17 cellular contexts compared by ENCODE assay signal in genomic region chr6:135902756-135903331, GRCh38. TPM values are rescaled to one million over a fixed set of nuclear protein-coding genes. Genes with fewer than 3 reads are reported as not detected.
DNase-seq lines count a peak whose midpoint lies in the region; ATAC-seq, FAIRE-seq and TF ChIP-seq lines count a peak whose summit lies in the region.
"Had no signal": no experiment of that assay in that cellular context is flagged by ENCODE, and none has a peak within 500 bp of the region (broad histone marks: within the 10 kb centered on the region; RNA-seq: fewer than 3 reads in every experiment).

No MANE protein-coding gene starts in this region.

- peak overlapping the region; percentile 29 to 67 (median 66) for H3K27ac ChIP-seq in gastrocnemius medialis
- H3K27ac ChIP-seq: ascending aorta had no signal

- no peak for DNase-seq in GM12891 (ENCODE audit: insufficient read length, low spot score)
- DNase-seq in cardiac fibroblast (ENCODE audit: low read depth in 2 of 2) = peak; percentile 36 to 49
- no peak for DNase-seq in left ventricle myocardium superior
- DNase-seq in gastrocnemius medialis = no peak
- no peak for DNase-seq in DMS53 (lab: John Stamatoyannopoulos, UW)
- no peak for DNase-seq in NCI-H187 treated with DMSO at 0.1 percent for 48 hours (lab: John Stamatoyannopoulos, UW)
- DNase-seq: effector CD4-positive, alpha-beta T cell; glutamatergic neuron; natural killer cell; NCI-H1105; NCI-H2227 treated with DMSO at 0.1 percent for 48 hours; NK-92 treated with Interleukin-12 subunit alpha and Interleukin-12 subunit beta, amount 100 ng/mL, for 24 hours; stimulated activated naive B cell treated with anti-CD40 and anti-IgM and Interleukin-4, amounts not matched to agents 10 μg/mL and 1 μg/mL and 100 μg/mL, for 72 hours; T1000 had no signal

- no peaks in the 10 kb centered on the region for H3K36me3 ChIP-seq in gastrocnemius medialis
- H3K36me3 ChIP-seq: ascending aorta had no signal

- intact Hi-C loops in left ventricle myocardium superior (cut with micrococcal nuclease) = no loop called here
- intact Hi-C loops in gastrocnemius medialis (cut with DNase I; ENCODE audit: low total_unique reads) = loop anchor here (5.0 kb wide), 1 partner anchor 36 kb away; no protein-coding TSS in a partner anchor

- peaks cover 6 to 12% of the 10 kb centered on the region in 2 donors for H3K4me1 ChIP-seq in gastrocnemius medialis

- ATAC-seq in left ventricle myocardium superior (peak; percentile 38), gastrocnemius medialis (no peak), GM18909 (IDR thresholded peaks at IDR 0.05; ENCODE audit: poor library complexity, unreplicated experiment) (no peak), GM18498 (IDR thresholded peaks at IDR 0.05; ENCODE audit: unreplicated experiment) (no peak)
- ATAC-seq: natural killer cell; stimulated activated naive B cell treated with anti-CD40 and anti-IgM and Interleukin-4, amounts not matched to agents 10 μg/mL and 1 μg/mL and 100 μg/mL, for 72 hours had no signal

- no peaks in the 10 kb centered on the region for H3K9me3 ChIP-seq in gastrocnemius medialis
- H3K9me3 ChIP-seq: ascending aorta had no signal

- TF ChIP-seq POLR2A in GM12891 (IDR thresholded peaks at IDR 0.05; ENCODE audit: low read depth, low read length) = no peak
- TF ChIP-seq POLR2A in gastrocnemius medialis (IDR thresholded peaks at IDR 0.05) = no peak

- H3K4me3 ChIP-seq in cardiac fibroblast (replicated peaks in 1 of 2; ENCODE audit: low read depth in 2 of 2, low read length in 2 of 2) = no peak overlapping the region
- no peak overlapping the region for H3K4me3 ChIP-seq in gastrocnemius medialis
- H3K4me3 ChIP-seq: ascending aorta had no signal

- H3K27me3 ChIP-seq in gastrocnemius medialis = no peaks in the 10 kb centered on the region
- H3K27me3 ChIP-seq: ascending aorta had no signal

- TF ChIP-seq CTCF in cardiac fibroblast (IDR thresholded peaks at IDR 0.05; ENCODE audit: low read depth, low read length) (no peak), gastrocnemius medialis (IDR thresholded peaks at IDR 0.05 in 4 of 5, conservative IDR thresholded peaks at IDR 0.05 in 1 of 5) (no peak)

- peak; percentile 71 for FAIRE-seq in GM12891 (lab: Jason Lieb, UNC)

- in situ Hi-C loops in gastrocnemius medialis (cut with MboI; ENCODE audit: low sequenced_read_pairs in 4 of 4) = no loop called here

TF ChIP-seq in GM12891, 5 proteins besides CTCF, POLR2A, EP300 and RAD21:
- no peak for TF ChIP-seq PAX5 (IDR thresholded peaks at IDR 0.05; ENCODE audit: insufficient read depth, low read length, severe bottlenecking)
- no peak for TF ChIP-seq TAF1 (IDR thresholded peaks at IDR 0.05; ENCODE audit: low read depth, low read length)
- TF ChIP-seq POU2F2 (IDR thresholded peaks at IDR 0.05; ENCODE audit: low read depth, low read length) = no peak
- no peak for TF ChIP-seq SPI1 (IDR thresholded peaks at IDR 0.05; ENCODE audit: low read depth, low read length)
- TF ChIP-seq POLR2AphosphoS5 (IDR thresholded peaks at IDR 0.05; ENCODE audit: low read depth, low read length) = no peak

RNA-seq across cellular contexts. Expression of gene PDE7B, which starts 51.3 kb away (rescaled TPM):
- 0.05 TPM for polyA plus RNA-seq in GM12891 (2012; ENCODE audit: low read depth, missing spikeins)
- total RNA-seq in left ventricle myocardium superior = 24.5 TPM
- total RNA-seq in gastrocnemius medialis = 1 to 10 TPM; 2.2 to 3.6 (median 2.7) TPM

Comparison
In these comparisons a context has a peak if more than half of its experiments do, and no peak if none do; other contexts are left out.
1. DNase-seq: peak in cardiac fibroblast (2 of 2); none in GM12891 (single experiment), left ventricle myocardium superior (single experiment), gastrocnemius medialis (0 of 2), DMS53 (single experiment) and NCI-H187 treated with DMSO at 0.1 percent for 48 hours (single experiment).